Comparison of ENCODE assay signal across 9 cellular contexts in genomic region chrY:13343307-13343946, GRCh38.
DNase-seq lines count a peak whose midpoint lies in the region; ATAC-seq, FAIRE-seq and TF ChIP-seq lines count a peak whose summit lies in the region.
"Had no signal": no experiment of that assay in that cellular context is flagged by ENCODE, and none has a peak within 500 bp of the region (broad histone marks: within the 10 kb centered on the region; RNA-seq: fewer than 3 reads in every experiment).

No MANE protein-coding gene starts in this region.

- no peak overlapping the region for H2AFZ ChIP-seq in astrocyte (ENCODE audit: low read depth, low read length)

- H3K27ac ChIP-seq in astrocyte (ENCODE audit: low read depth, low read length) (no peak overlapping the region), pancreas (no peak overlapping the region)
- H3K27ac ChIP-seq: RWPE1 had no signal

- peaks cover 15% of the 10 kb centered on the region for H3K4me1 Mint-ChIP-seq in astrocyte (ENCODE audit: low read depth, unreplicated experiment)

- TF ChIP-seq CTCF in astrocyte (IDR thresholded peaks at IDR 0.05; ENCODE audit: insufficient read depth, low read depth, low read length), result peak; percentile 39
- TF ChIP-seq CTCF in pancreas (IDR thresholded peaks at IDR 0.05), result no peak

- H3K4me1 ChIP-seq in astrocyte (ENCODE audit: insufficient read depth, low read length), result no peaks in the 10 kb centered on the region
- H3K4me1 ChIP-seq in pancreas, result no peaks in the 10 kb centered on the region

- H3K9me3 ChIP-seq in astrocyte (ENCODE audit: insufficient read depth, low read depth, low read length) (no peaks in the 10 kb centered on the region), pancreas (no peaks in the 10 kb centered on the region)

- H3K27ac Mint-ChIP-seq in astrocyte (ENCODE audit: unreplicated experiment), result no peak overlapping the region

- FAIRE-seq in astrocyte (lab: Jason Lieb, UNC), result no peak
- no peak for FAIRE-seq in pancreas (lab: Jason Lieb, UNC)

- H3K27me3 Mint-ChIP-seq in astrocyte (ENCODE audit: low read depth, unreplicated experiment), result no peaks in the 10 kb centered on the region

- no peaks in the 10 kb centered on the region for H3K27me3 ChIP-seq in astrocyte (ENCODE audit: insufficient read depth, low read length)
- H3K27me3 ChIP-seq in pancreas, result no peaks in the 10 kb centered on the region

- DNase-seq in ELR (ENCODE audit: low read depth) (peak; percentile 5), NCI-H2196 treated with DMSO at 0.1 percent for 48 hours (lab: John Stamatoyannopoulos, UW; ENCODE audit: unreplicated experiment) (peak; percentile 4), astrocyte (ENCODE audit: low read depth) (no peak), putamen (ENCODE audit: low spot score) (peak; percentile 19), pancreas (no peak), ecto neural progenitor cell (ENCODE audit: low spot score) (no peak)

- WGBS in pancreas, 2 donors, result 64% methylated on average over 8 of the region's 8 CpGs; no CpG with 5 or more reads in 1 of the 2 donors

- H4K20me1 ChIP-seq in astrocyte (ENCODE audit: insufficient read depth, low read length), result no peaks in the 10 kb centered on the region

- H3K36me3 Mint-ChIP-seq in astrocyte (ENCODE audit: low read depth, unreplicated experiment), result peaks cover 15% of the 10 kb centered on the region

- no peaks in the 10 kb centered on the region for H3K36me3 ChIP-seq in astrocyte (ENCODE audit: insufficient read depth, low read length)
- H3K36me3 ChIP-seq in pancreas, result no peaks in the 10 kb centered on the region

- no peak for ATAC-seq in HG02763 (IDR thresholded peaks at IDR 0.05; ENCODE audit: unreplicated experiment)
- no peak for ATAC-seq in pancreas
- no peak for ATAC-seq in GM18858 (IDR thresholded peaks at IDR 0.05; ENCODE audit: unreplicated experiment)

- no peaks in the 10 kb centered on the region for H3K79me2 ChIP-seq in astrocyte (ENCODE audit: insufficient read depth, low read length)

- H3K9ac ChIP-seq in astrocyte (ENCODE audit: low read length), result no peak overlapping the region

- no peaks in the 10 kb centered on the region for H3K9me3 Mint-ChIP-seq in astrocyte (ENCODE audit: unreplicated experiment)

- H3K4me2 ChIP-seq in astrocyte (ENCODE audit: low read length), result no peak overlapping the region

- intact Hi-C loops in pancreas (cut with DNase I), result no loop called here

- H3K4me3 ChIP-seq in astrocyte (ENCODE audit: insufficient read depth, low read depth, low read length) (no peak overlapping the region), pancreas (no peak overlapping the region)

- no peak overlapping the region for H3K4me3 Mint-ChIP-seq in astrocyte (ENCODE audit: unreplicated experiment)

Comparison
In these comparisons a context has a peak if more than half of its experiments do, and no peak if none do; other contexts are left out.
1. DNase-seq: peak in ELR (single experiment), NCI-H2196 treated with DMSO at 0.1 percent for 48 hours (single experiment) and putamen (single experiment); none in astrocyte (single experiment), pancreas (0 of 6) and ecto neural progenitor cell (single experiment).